In genomic region chr18:22020867-22021370, GRCh38 we compare ENCODE assay signal across 15 cellular contexts.
DNase-seq lines count a peak whose midpoint lies in the region; ATAC-seq and TF ChIP-seq lines count a peak whose summit lies in the region.
"Had no signal": no experiment of that assay in that cellular context is flagged by ENCODE, and none has a peak within 500 bp of the region (broad histone marks: within the 10 kb centered on the region; RNA-seq: fewer than 3 reads in every experiment).

No MANE protein-coding gene starts in this region.

- no peak for TF ChIP-seq POLR2A in transverse colon (IDR thresholded peaks at IDR 0.05)

- ATAC-seq in left lung, result peak; percentile 21
- ATAC-seq in GM21825 (IDR thresholded peaks at IDR 0.05; ENCODE audit: unreplicated experiment), result no peak
- ATAC-seq: HCT116 had no signal

- H3K9ac ChIP-seq in mucosa of stomach (ENCODE audit: low read length), result peak overlapping the region; percentile 52
- H3K9ac ChIP-seq: BLaER1 had no signal

- H3K27ac ChIP-seq in VCaP, result peak overlapping the region; percentile 58; the same call in 1 of the 2 replicates
- H3K27ac ChIP-seq in left lung, result no peak overlapping the region
- peak overlapping the region; percentile 55 to 76 (median 63) for H3K27ac ChIP-seq in transverse colon
- H3K27ac ChIP-seq: BLaER1 had no signal

- H3K27me3 ChIP-seq in left lung (no peaks in the 10 kb centered on the region), mucosa of stomach (ENCODE audit: control insufficient read depth, insufficient read depth, low read length) (no peaks in the 10 kb centered on the region), transverse colon (no peaks in the 10 kb centered on the region)
- H3K27me3 ChIP-seq: BLaER1 had no signal

- intact Hi-C loops in left lung (cut with DNase I) (no loop called here), transverse colon (cut with DNase I; ENCODE audit: low total_unique reads) (no loop called here)

- H3K4me1 ChIP-seq in left lung, result no peaks in the 10 kb centered on the region
- H3K4me1 ChIP-seq in mucosa of stomach (ENCODE audit: control insufficient read depth, insufficient read depth, low read length), result peaks cover 55% of the 10 kb centered on the region
- peaks cover 3 to 39% (median 27%) of the 10 kb centered on the region in 4 donors for H3K4me1 ChIP-seq in transverse colon
- H3K4me1 ChIP-seq: BLaER1 had no signal

- WGBS in transverse colon (ENCODE audit: low coverage in 1 of 2), 2 donors, result 55 to 70% methylated on average over 2 to 7 of the region's 7 CpGs

- no peak for DNase-seq in left lung
- no peak for DNase-seq in transverse colon
- DNase-seq in NK-92 treated with Interleukin-12 subunit alpha and Interleukin-12 subunit beta, amount 100 ng/mL, for 24 hours (lab: John Stamatoyannopoulos, UW), result no peak
- no peak for DNase-seq in nucleus accumbens (lab: John Stamatoyannopoulos, UW)
- DNase-seq: KG1, NCI-H1092, NCI-H1930, NCI-H2171 treated with DMSO at 0.1 percent for 48 hours, NCI-H82, SHP77 treated with DMSO at 0.1 percent for 48 hours had no signal

- H3K4me3 ChIP-seq in left lung (no peak overlapping the region), mucosa of stomach (ENCODE audit: low read length) (no peak overlapping the region), transverse colon (no peak overlapping the region)
- H3K4me3 ChIP-seq: BLaER1 had no signal

- TF ChIP-seq CTCF in VCaP (conservative IDR thresholded peaks at IDR 0.05), result no peak
- no peak for TF ChIP-seq CTCF in left lung (IDR thresholded peaks at IDR 0.05)
- TF ChIP-seq CTCF in transverse colon (IDR thresholded peaks at IDR 0.05), result no peak

- in situ Hi-C loops in transverse colon (cut with MboI; ENCODE audit: low pct_ligation_motif_present in 1 of 4, low pct_unique_long_range_greater_than_20kb in 1 of 4, low sequenced_read_pairs in 3 of 4), result loop anchor here in 1 of 4 donors (25.0 kb wide), 1 partner anchor 91 kb away; no protein-coding TSS in a partner anchor

- H3K36me3 ChIP-seq in left lung (no peaks in the 10 kb centered on the region), mucosa of stomach (ENCODE audit: control insufficient read depth, insufficient read depth, low read length) (no peaks in the 10 kb centered on the region), transverse colon (no peaks in the 10 kb centered on the region)
- H3K36me3 ChIP-seq: BLaER1 had no signal

- no peaks in the 10 kb centered on the region for H3K9me3 ChIP-seq in left lung
- H3K9me3 ChIP-seq in mucosa of stomach (ENCODE audit: control insufficient read depth, low read length), result no peaks in the 10 kb centered on the region
- no peaks in the 10 kb centered on the region for H3K9me3 ChIP-seq in transverse colon
- H3K9me3 ChIP-seq: BLaER1 had no signal

- no peak for TF ChIP-seq EP300 in transverse colon (IDR thresholded peaks at IDR 0.05; ENCODE audit: low read depth)

Comparison
In these comparisons a context has a peak if more than half of its experiments do, and no peak if none do; other contexts are left out.
1. H3K27ac ChIP-seq: peak in VCaP (single experiment) and transverse colon (4 of 4); none in left lung (0 of 2).